12 cellular contexts compared by ENCODE assay signal in the genomic region with DNA sequence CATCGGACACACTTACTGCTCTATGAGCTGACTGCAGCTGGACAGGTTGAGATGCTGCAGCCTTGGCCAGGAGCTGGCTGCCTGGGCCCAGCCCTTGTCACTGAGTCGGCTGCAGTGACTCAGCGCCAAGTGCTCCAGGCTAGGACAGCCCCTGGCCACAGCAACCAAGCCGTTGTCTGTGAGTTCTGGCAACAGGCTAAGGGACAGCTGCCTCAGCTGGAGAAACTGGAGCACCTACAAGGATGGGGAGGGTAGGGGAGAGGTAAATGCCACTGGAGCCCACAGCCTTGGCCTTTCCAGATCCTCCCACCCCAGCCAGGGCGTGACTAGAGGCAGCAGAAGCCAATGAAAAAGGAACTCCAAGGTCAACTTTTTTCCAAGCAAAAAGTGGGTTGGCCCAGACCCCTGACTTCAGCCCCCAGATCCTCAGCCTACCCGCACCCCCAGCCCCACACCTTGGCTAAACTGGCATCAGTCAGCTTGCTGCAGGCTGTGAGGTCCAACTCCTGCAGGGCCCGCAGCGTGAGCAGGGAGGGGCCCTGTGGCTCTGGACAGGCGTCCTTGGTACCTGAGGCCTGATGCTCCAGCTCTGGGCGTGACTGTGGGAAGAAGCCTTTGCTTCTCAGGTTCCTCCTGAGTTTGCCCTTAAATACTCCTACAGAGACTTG. TPM values are rescaled to one million over a fixed set of nuclear protein-coding genes. Genes with fewer than 3 reads are reported as not detected.
DNase-seq lines count a peak whose midpoint lies in the region; ATAC-seq and TF ChIP-seq lines count a peak whose summit lies in the region.
"Had no signal": no experiment of that assay in that cellular context is flagged by ENCODE, and none has a peak within 500 bp of the region (broad histone marks: within the 10 kb centered on the region; RNA-seq: fewer than 3 reads in every experiment).

No MANE protein-coding gene starts in this region.

- TF ChIP-seq CTCF in RWPE1 (conservative IDR thresholded peaks at IDR 0.05; ENCODE audit: low read depth) (no peak), fibroblast of villous mesenchyme (IDR thresholded peaks at IDR 0.05; ENCODE audit: insufficient read depth, low read depth, low read length) (no peak), transverse colon (IDR thresholded peaks at IDR 0.05) (no peak)

- ATAC-seq in HG02938 (IDR thresholded peaks at IDR 0.05; ENCODE audit: unreplicated experiment) (no peak), HG02981 (IDR thresholded peaks at IDR 0.05; ENCODE audit: unreplicated experiment) (no peak)
- ATAC-seq: T-cell had no signal

- H3K9me3 ChIP-seq in transverse colon: no peaks in the 10 kb centered on the region
- H3K9me3 ChIP-seq: esophagus squamous epithelium had no signal

- no peak for TF ChIP-seq EP300 in transverse colon (IDR thresholded peaks at IDR 0.05; ENCODE audit: low read depth)

- intact Hi-C loops in transverse colon (cut with DNase I; ENCODE audit: low total_unique reads): no loop called here

- H3K4me3 ChIP-seq in fibroblast of villous mesenchyme (ENCODE audit: low read depth, low read length) (no peak overlapping the region), transverse colon (no peak overlapping the region)
- H3K4me3 ChIP-seq: esophagus squamous epithelium, neural progenitor cell had no signal

- TF ChIP-seq POLR2A in transverse colon (IDR thresholded peaks at IDR 0.05): no peak

- CTCF ChIA-PET in RWPE1 (lab: Yijun Ruan, JAX): interaction anchor here (1.4 to 3.7 kb wide), 2 partner anchors 9 to 23 kb away, joined by 6 to 20 read pairs; partner anchors contain the start of gene ELMO3

- WGBS in transverse colon (ENCODE audit: low coverage in 1 of 2), 2 donors: 82% methylated on average over 9 of the region's 10 CpGs; no CpG with 5 or more reads in 1 of the 2 donors

- peak; percentile 77 for DNase-seq in A172 (ENCODE audit: low spot score)
- DNase-seq in H4 (ENCODE audit: low spot score): peak; percentile 43
- peak; percentile 42 for DNase-seq in RWPE1 (ENCODE audit: low spot score)
- peak; percentile 30 for DNase-seq in fibroblast of villous mesenchyme (ENCODE audit: low read depth)
- no peak for DNase-seq in GOT3 (lab: John Stamatoyannopoulos, UW)
- DNase-seq in transverse colon: no peak
- DNase-seq: cerebellar nuclear complex, esophagus squamous epithelium, T-cell had no signal

- no peaks in the 10 kb centered on the region for H3K4me1 ChIP-seq in transverse colon

- H3K27ac ChIP-seq in RWPE1 (peak overlapping the region; percentile 87), transverse colon (no peak overlapping the region)
- H3K27ac ChIP-seq: esophagus squamous epithelium, neural progenitor cell had no signal

- H3K27me3 ChIP-seq in transverse colon: no peaks in the 10 kb centered on the region
- H3K27me3 ChIP-seq: esophagus squamous epithelium, neural progenitor cell had no signal

- POLR2A ChIA-PET in RWPE1 (lab: Yijun Ruan, JAX; ENCODE audit: low non-redundant PET): interaction anchor here (1.2 kb wide), 1 partner anchor 20 kb away, joined by 3 read pairs; no protein-coding TSS in a partner anchor

- peaks cover 0 to 1% (median 0%) of the 10 kb centered on the region in 4 donors for H3K36me3 ChIP-seq in transverse colon
- H3K36me3 ChIP-seq: neural progenitor cell had no signal

- in situ Hi-C loops in transverse colon (cut with MboI; ENCODE audit: low pct_ligation_motif_present in 1 of 4, low pct_unique_long_range_greater_than_20kb in 1 of 4, low sequenced_read_pairs in 3 of 4): no loop called here

RNA-seq across cellular contexts. Expression of gene ELMO3, which starts 9.1 kb away (rescaled TPM):
- 0.24 and 0.48 TPM in 2 replicates for total RNA-seq in A172 (2014; rRNA removed; shearing (Covaris generic))
- 0.06 and 0.29 TPM in 2 replicates for total RNA-seq in H4 (2014; rRNA removed; shearing (Covaris generic))
- total RNA-seq in fibroblast of villous mesenchyme (0.43 and 0.64 TPM in 2 replicates), transverse colon (10 to 100 TPM; 61.0 to 91.5 (median 77.7) TPM)

RNA-seq across cellular contexts. Expression of gene E2F4, which starts 16.0 kb away (rescaled TPM):
- total RNA-seq in A172 (2014; rRNA removed; shearing (Covaris generic)): 99.6 and 115 TPM in 2 replicates
- 78.4 and 80.7 TPM in 2 replicates for total RNA-seq in H4 (2014; rRNA removed; shearing (Covaris generic))
- total RNA-seq in fibroblast of villous mesenchyme (64.1 and 75.1 TPM in 2 replicates), transverse colon (100 to 1,000 TPM in 3 of 4 donors, 10 to 100 TPM in 1; 97.5 to 224 (median 159) TPM)

RNA-seq across cellular contexts. Expression of gene EXOC3L1, which starts 18.1 kb away (rescaled TPM):
- 0.12 and 0.50 TPM in 2 replicates for total RNA-seq in A172 (2014; rRNA removed; shearing (Covaris generic))
- not detected in 2 replicates for total RNA-seq in H4 (2014; rRNA removed; shearing (Covaris generic))
- total RNA-seq in fibroblast of villous mesenchyme: not detected in 2 replicates
- 1 to 10 TPM in 2 of 4 donors, not detected in 2; 3.0 to 6.7 TPM for total RNA-seq in transverse colon

RNA-seq across cellular contexts. Expression of gene TMEM208, which starts 18.9 kb away (rescaled TPM):
- 48.0 and 59.4 TPM in 2 replicates for total RNA-seq in A172 (2014; rRNA removed; shearing (Covaris generic))
- total RNA-seq in H4 (2014; rRNA removed; shearing (Covaris generic)): 31.1 and 38.4 TPM in 2 replicates
- 25.5 and 29.0 TPM in 2 replicates for total RNA-seq in fibroblast of villous mesenchyme
- total RNA-seq in transverse colon: 10 to 100 TPM in 3 of 4 donors, not detected in 1; 29.5 to 50.2 (median 39.3) TPM

RNA-seq across cellular contexts. Expression of gene MATCAP1, which starts 24.2 kb away (rescaled TPM):
- 15.6 and 17.5 TPM in 2 replicates for total RNA-seq in A172 (2014; rRNA removed; shearing (Covaris generic))
- total RNA-seq in H4 (2014; rRNA removed; shearing (Covaris generic)): 3.5 and 4.5 TPM in 2 replicates
- total RNA-seq in fibroblast of villous mesenchyme (9.3 and 9.9 TPM in 2 replicates), transverse colon (100 to 1,000 TPM in 1 of 4 donors, 10 to 100 TPM in 3; 27.6 to 220 (median 32.5) TPM)

Comparison
In these comparisons a context has a peak if more than half of its experiments do, and no peak if none do; other contexts are left out.
1. DNase-seq: peak in A172 (single experiment), H4 (single experiment), RWPE1 (single experiment) and fibroblast of villous mesenchyme (single experiment); none in GOT3 (single experiment) and transverse colon (single experiment).
2. RNA of gene ELMO3, which starts 9.1 kb away (total RNA-seq): 61.0 to 91.5 TPM in transverse colon; 0.43 to 0.64 TPM in fibroblast of villous mesenchyme, 0.24 to 0.48 TPM in A172 and 0.06 to 0.29 TPM in H4; every median in the first group is over 10 times any median in the second.